ENCODE assay signal across 11 cellular contexts in genomic region chr12:113239288-113239771, GRCh38. TPM values are rescaled to one million over a fixed set of nuclear protein-coding genes. Genes with fewer than 3 reads are reported as not detected.
DNase-seq lines count a peak whose midpoint lies in the region; ATAC-seq and TF ChIP-seq lines count a peak whose summit lies in the region.
"Had no signal": no experiment of that assay in that cellular context is flagged by ENCODE, and none has a peak within 500 bp of the region (broad histone marks: within the 10 kb centered on the region; RNA-seq: fewer than 3 reads in every experiment).

No MANE protein-coding gene starts in this region.

- 83 to 88% methylated on average over 3 of the region's 3 CpGs for WGBS in lung, 2 donors
- WGBS in testis, 2 donors: 59 to 61% methylated on average over 3 of the region's 3 CpGs

- H3K27me3 ChIP-seq in lung (ENCODE audit: control insufficient read depth, insufficient read depth): no peaks in the 10 kb centered on the region
- no peaks in the 10 kb centered on the region for H3K27me3 ChIP-seq in testis
- H3K27me3 ChIP-seq: SJSA1 had no signal

- H3K9me3 Mint-ChIP-seq in activated CD4-positive, alpha-beta T cell treated with anti-CD3 and anti-CD28 coated beads for 36 hours (ENCODE audit: low read depth): no peaks in the 10 kb centered on the region
- H3K9me3 Mint-ChIP-seq in brain: no peaks in the 10 kb centered on the region

- H3K36me3 Mint-ChIP-seq in activated CD4-positive, alpha-beta T cell treated with anti-CD3 and anti-CD28 coated beads for 36 hours (ENCODE audit: low read depth): peaks cover 18% of the 10 kb centered on the region
- H3K36me3 Mint-ChIP-seq in brain: peaks cover 4% of the 10 kb centered on the region

- CTCF ChIA-PET in activated CD4-positive, alpha-beta T cell treated with anti-CD3 and anti-CD28 coated beads for 36 hours (lab: Charles Lee): interaction anchor here (0.8 to 1.7 kb wide), 2 partner anchors 11 to 110 kb away, joined by 3 read pairs; no protein-coding TSS in a partner anchor
- CTCF ChIA-PET in HEK293T (lab: Yijun Ruan, JAX): no interaction called here

- no peak for TF ChIP-seq POLR2A in testis (IDR thresholded peaks at IDR 0.05)

- H3K27ac Mint-ChIP-seq in activated CD4-positive, alpha-beta T cell treated with anti-CD3 and anti-CD28 coated beads for 36 hours: no peak overlapping the region
- H3K27ac Mint-ChIP-seq in brain: peak overlapping the region; percentile 6 to 94 (median 82)

- DNase-seq in activated CD4-positive, alpha-beta T cell treated with anti-CD3 and anti-CD28 coated beads for 36 hours: no peak
- no peak for DNase-seq in activated CD4-positive, alpha-beta T cell treated with anti-CD3 and anti-CD28 coated beads, Interleukin-2, amount 50 U/mL, for 48 hours
- DNase-seq in lung (ENCODE audit: low spot score): no peak
- DNase-seq in testis: no peak
- DNase-seq in HEK293T (ENCODE audit: extremely low spot score): no peak
- no peak for DNase-seq in NAMALWA (ENCODE audit: low spot score)
- DNase-seq: activated CD4-positive, alpha-beta T cell treated with anti-CD3 and anti-CD28 coated beads, Interleukin-2, amount 50 U/mL, for 4 hours; NCI-H2107 had no signal

- H3K4me3 ChIP-seq in lung: no peak overlapping the region
- no peak overlapping the region for H3K4me3 ChIP-seq in testis
- H3K4me3 ChIP-seq: SJSA1 had no signal

- H3K27ac ChIP-seq in lung (ENCODE audit: low read depth in 1 of 2, low read length in 1 of 2) (peak overlapping the region; percentile 32 to 76), testis (peak overlapping the region; percentile 33 to 57)
- H3K27ac ChIP-seq: SJSA1 had no signal

- peaks cover 9% of the 10 kb centered on the region for H3K4me1 Mint-ChIP-seq in activated CD4-positive, alpha-beta T cell treated with anti-CD3 and anti-CD28 coated beads for 36 hours
- peaks cover 62% of the 10 kb centered on the region for H3K4me1 Mint-ChIP-seq in brain

- no peak for TF ChIP-seq CTCF in brain (conservative IDR thresholded peaks at IDR 0.05)
- TF ChIP-seq CTCF in lung (IDR thresholded peaks at IDR 0.05; ENCODE audit: control extremely low read depth, extremely low read depth): no peak
- TF ChIP-seq CTCF in testis (IDR thresholded peaks at IDR 0.05): no peak

- POLR2A ChIA-PET in activated CD4-positive, alpha-beta T cell treated with anti-CD3 and anti-CD28 coated beads for 36 hours (lab: Charles Lee): interaction anchor here (0.6 to 1.1 kb wide), 4 partner anchors 9 to 46 kb away, joined by 3 to 10 read pairs (median 4); partner anchors contain the start of gene TPCN1
- POLR2A ChIA-PET in HEK293T (lab: Yijun Ruan, JAX): no interaction called here

- peak; percentile 39 for ATAC-seq in activated CD4-positive, alpha-beta T cell treated with anti-CD3 and anti-CD28 coated beads for 36 hours
- ATAC-seq in lung (ENCODE audit: insufficient read depth, low FRiP score) (no peak), GM19455 (IDR thresholded peaks at IDR 0.05; ENCODE audit: unreplicated experiment) (no peak)

- H3K4me3 Mint-ChIP-seq in activated CD4-positive, alpha-beta T cell treated with anti-CD3 and anti-CD28 coated beads for 36 hours: no peak overlapping the region
- H3K4me3 Mint-ChIP-seq in brain: peak overlapping the region in 1 of 5 experiments; percentile 35

- H3K36me3 ChIP-seq in lung (ENCODE audit: control insufficient read depth in 2 of 2, insufficient read depth in 2 of 2, low read length in 2 of 2) (peaks cover 0 to 4% of the 10 kb centered on the region in 2 donors), testis (ENCODE audit: low read depth, missing control alignments) (no peaks in the 10 kb centered on the region)
- H3K36me3 ChIP-seq: SJSA1 had no signal

- intact Hi-C loops in activated CD4-positive, alpha-beta T cell treated with anti-CD3 and anti-CD28 coated beads for 36 hours (cut with DNase I, micrococcal nuclease): no loop called here
- intact Hi-C loops in testis (cut with DNase I; ENCODE audit: low total_unique reads): no loop called here

- no peaks in the 10 kb centered on the region for H3K27me3 Mint-ChIP-seq in activated CD4-positive, alpha-beta T cell treated with anti-CD3 and anti-CD28 coated beads for 36 hours
- H3K27me3 Mint-ChIP-seq in brain: peaks cover 3% of the 10 kb centered on the region

- H3K9me3 ChIP-seq in lung (ENCODE audit: control insufficient read depth in 2 of 2, insufficient read depth in 1 of 2, low read length in 1 of 2) (peaks cover 0 to 1% of the 10 kb centered on the region in 2 donors), testis (no peaks in the 10 kb centered on the region)
- H3K9me3 ChIP-seq: SJSA1 had no signal

- H3K4me1 ChIP-seq in lung (ENCODE audit: control insufficient read depth in 2 of 2, insufficient read depth in 2 of 2, low read length in 2 of 2) (peaks cover 14 to 41% of the 10 kb centered on the region in 2 donors), testis (peaks cover 25% of the 10 kb centered on the region)

TF ChIP-seq in HEK293T, 16 proteins besides CTCF, POLR2A, EP300 and RAD21:
- no peak for TF ChIP-seq ARNT (IDR thresholded peaks at IDR 0.05)
- TF ChIP-seq TARDBP (IDR thresholded peaks at IDR 0.05): no peak
- no peak for TF ChIP-seq FOXM1 (IDR thresholded peaks at IDR 0.05; ENCODE audit: borderline replicate concordance)
- no peak for TF ChIP-seq L3MBTL2 (conservative IDR thresholded peaks at IDR 0.05)
- TF ChIP-seq FOXA1 (IDR thresholded peaks at IDR 0.05): no peak
- TF ChIP-seq SUZ12 (IDR thresholded peaks at IDR 0.05): no peak
- no peak for TF ChIP-seq ELF4 (IDR thresholded peaks at IDR 0.05)
- no peak for TF ChIP-seq NFRKB (IDR thresholded peaks at IDR 0.05)
- TF ChIP-seq BHLHE40 (IDR thresholded peaks at IDR 0.05; ENCODE audit: borderline replicate concordance): no peak
- no peak for TF ChIP-seq HDGF (IDR thresholded peaks at IDR 0.05; ENCODE audit: borderline replicate concordance)
- TF ChIP-seq FOXK2 (IDR thresholded peaks at IDR 0.05): no peak
- TF ChIP-seq CTBP1 (IDR thresholded peaks at IDR 0.05; ENCODE audit: borderline replicate concordance): no peak
- TF ChIP-seq SP1 (IDR thresholded peaks at IDR 0.05): no peak
- no peak for TF ChIP-seq LEF1 (IDR thresholded peaks at IDR 0.05; ENCODE audit: borderline replicate concordance)
- no peak for TF ChIP-seq ZNF384 (IDR thresholded peaks at IDR 0.05)
- TF ChIP-seq, protein P1, sequence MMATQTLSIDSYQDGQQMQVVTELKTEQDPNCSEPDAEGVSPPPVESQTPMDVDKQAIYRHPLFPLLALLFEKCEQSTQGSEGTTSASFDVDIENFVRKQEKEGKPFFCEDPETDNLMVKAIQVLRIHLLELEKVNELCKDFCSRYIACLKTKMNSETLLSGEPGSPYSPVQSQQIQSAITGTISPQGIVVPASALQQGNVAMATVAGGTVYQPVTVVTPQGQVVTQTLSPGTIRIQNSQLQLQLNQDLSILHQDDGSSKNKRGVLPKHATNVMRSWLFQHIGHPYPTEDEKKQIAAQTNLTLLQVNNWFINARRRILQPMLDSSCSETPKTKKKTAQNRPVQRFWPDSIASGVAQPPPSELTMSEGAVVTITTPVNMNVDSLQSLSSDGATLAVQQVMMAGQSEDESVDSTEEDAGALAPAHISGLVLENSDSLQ (IDR thresholded peaks at IDR 0.05): no peak

RNA-seq across cellular contexts. Expression of gene TPCN1, which starts 18.1 kb away (rescaled TPM):
- 10 to 100 TPM; 35.5 to 37.0 TPM for total RNA-seq in activated CD4-positive, alpha-beta T cell treated with anti-CD3 and anti-CD28 coated beads for 36 hours
- polyA plus RNA-seq in brain (ENCODE audit: insufficient read depth, low read depth, low replicate concordance) (16.1 TPM), lung (10 to 100 TPM; 20.8 to 29.4 TPM), testis (ENCODE audit: insufficient read depth, low read depth, low replicate concordance) (33.4 TPM)
- total RNA-seq in lung (10 to 100 TPM; 32.0 to 61.7 TPM), testis (10 to 100 TPM; 48.7 to 73.0 TPM)

RNA-seq across cellular contexts. Expression of gene RITA1, which starts 53.8 kb away (rescaled TPM):
- 10 to 100 TPM; 23.4 to 25.7 TPM for total RNA-seq in activated CD4-positive, alpha-beta T cell treated with anti-CD3 and anti-CD28 coated beads for 36 hours
- polyA plus RNA-seq in brain (ENCODE audit: insufficient read depth, low read depth, low replicate concordance) (29.7 TPM), lung (10 to 100 TPM; 12.3 to 16.2 TPM), testis (ENCODE audit: insufficient read depth, low read depth, low replicate concordance) (14.3 TPM)
- total RNA-seq in lung (10 to 100 TPM in 1 of 2 donors, 1 to 10 TPM in 1; 9.1 to 19.7 TPM), testis (10 to 100 TPM; 20.9 to 22.1 TPM)

RNA-seq across cellular contexts. Expression of gene DDX54, which starts 54.1 kb away (rescaled TPM):
- total RNA-seq in activated CD4-positive, alpha-beta T cell treated with anti-CD3 and anti-CD28 coated beads for 36 hours: 100 to 1,000 TPM; 118 to 132 TPM
- polyA plus RNA-seq in brain (ENCODE audit: insufficient read depth, low read depth, low replicate concordance): 41.9 TPM
- 10 to 100 TPM; 17.9 to 75.3 TPM for total RNA-seq in lung
- polyA plus RNA-seq in lung: 10 to 100 TPM; 43.6 to 60.2 TPM
- 10 to 100 TPM; 62.4 to 63.6 TPM for total RNA-seq in testis
- 40.3 TPM for polyA plus RNA-seq in testis (ENCODE audit: insufficient read depth, low read depth, low replicate concordance)
